24 cellular contexts compared by ENCODE assay signal in the genomic region with DNA sequence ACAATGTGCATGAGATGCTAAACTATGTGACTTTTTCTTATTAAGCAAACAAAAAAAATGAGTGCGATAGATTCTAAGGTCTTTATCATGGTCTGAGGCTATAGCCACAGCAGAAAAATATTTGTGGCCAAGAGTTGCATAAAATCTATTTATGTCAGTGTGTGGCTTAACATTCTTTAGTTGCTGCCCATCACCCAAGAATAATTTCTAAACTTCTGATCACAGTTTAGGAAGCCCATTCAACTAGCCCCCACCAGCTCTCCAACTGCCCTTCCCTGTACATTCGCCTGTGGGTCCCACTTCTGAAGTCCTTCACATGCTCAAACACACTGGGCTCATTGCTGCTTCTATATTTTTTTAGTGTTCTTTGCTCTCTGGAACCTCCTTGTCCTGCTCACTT.
A peak's percentile ranks its signal among the peaks of the same experiment; 100 is the strongest.
DNase-seq lines count a peak whose midpoint lies in the region; ATAC-seq and TF ChIP-seq lines count a peak whose summit lies in the region.
"Had no signal": no experiment of that assay in that cellular context is flagged by ENCODE, and none has a peak within 500 bp of the region (broad histone marks: within the 10 kb centered on the region; RNA-seq: fewer than 3 reads in every experiment).

No MANE protein-coding gene starts in this region.

- H3K27me3 ChIP-seq in SJSA1 (replicated peaks): no peaks in the 10 kb centered on the region
- H3K27me3 ChIP-seq in lower lobe of right lung (ENCODE audit: low read depth): no peaks in the 10 kb centered on the region
- H3K27me3 ChIP-seq: BE2C had no signal

- H3K4me1 ChIP-seq in SJSA1 (replicated peaks): peaks cover 37% of the 10 kb centered on the region
- no peaks in the 10 kb centered on the region for H3K4me1 ChIP-seq in lower lobe of right lung
- H3K4me1 ChIP-seq: BE2C, HAP-1 had no signal

- DNase-seq in AG10803 (ENCODE audit: low read depth) (peak; percentile 8), SJSA1 (ENCODE audit: low read depth in 1 of 2, low spot score in 2 of 2) (peak in 1 of 2 experiments; percentile 58), kidney tubule cell (ENCODE audit: low spot score) (peak; percentile 37), HCEC 1CT (no peak), lower lobe of right lung (no peak)
- DNase-seq: BE2C; CD8-positive, alpha-beta memory T cell; DMS 273 treated with DMSO at 0.1 percent for 48 hours; DMS79 treated with DMSO at 0.1 percent for 48 hours; GF-D8; GM23248; NCI-H1048; NCI-H1417; NCI-H1694; NCI-H2029 treated with DMSO at 0.1 percent for 48 hours; NCI-H446 treated with DMSO at 0.1 percent for 48 hours; NCI-H82; NK-92 treated with Interleukin-12 subunit alpha and Interleukin-12 subunit beta, amount 100 ng/mL, for 24 hours; PC-9; Right ventricle myocardium superior; RPMI8226 had no signal

- TF ChIP-seq CTCF in AG10803 (conservative IDR thresholded peaks at IDR 0.05; ENCODE audit: low read length) (no peak), lower lobe of right lung (IDR thresholded peaks at IDR 0.05) (no peak)

- intact Hi-C loops in lower lobe of right lung (cut with DNase I): no loop called here

- H3K9me3 ChIP-seq in SJSA1 (replicated peaks) (no peaks in the 10 kb centered on the region), lower lobe of right lung (no peaks in the 10 kb centered on the region)
- H3K9me3 ChIP-seq: BE2C had no signal

- no peak for ATAC-seq in GM19397 (IDR thresholded peaks at IDR 0.05; ENCODE audit: unreplicated experiment)
- ATAC-seq in GM19395 (IDR thresholded peaks at IDR 0.05; ENCODE audit: unreplicated experiment): no peak
- ATAC-seq in lower lobe of right lung: no peak

- peak overlapping the region; percentile 68 for H3K27ac ChIP-seq in SJSA1
- H3K27ac ChIP-seq in lower lobe of right lung: no peak overlapping the region
- H3K27ac ChIP-seq: GM23248, PC-9 had no signal

- no peaks in the 10 kb centered on the region for H3K36me3 ChIP-seq in SJSA1
- H3K36me3 ChIP-seq in lower lobe of right lung: no peaks in the 10 kb centered on the region
- H3K36me3 ChIP-seq: BE2C, HAP-1 had no signal

- no peak overlapping the region for H3K4me3 ChIP-seq in AG10803 (ENCODE audit: low read length)
- no peak overlapping the region for H3K4me3 ChIP-seq in SJSA1
- no peak overlapping the region for H3K4me3 ChIP-seq in lower lobe of right lung
- H3K4me3 ChIP-seq: GM23248, HAP-1, PC-9 had no signal

Comparison
In these comparisons a context has a peak if more than half of its experiments do, and no peak if none do; other contexts are left out.
1. DNase-seq: peak in AG10803 (single experiment) and kidney tubule cell (single experiment); none in HCEC 1CT (single experiment) and lower lobe of right lung (single experiment).